21 cellular contexts compared by ENCODE assay signal in the genomic region with DNA sequence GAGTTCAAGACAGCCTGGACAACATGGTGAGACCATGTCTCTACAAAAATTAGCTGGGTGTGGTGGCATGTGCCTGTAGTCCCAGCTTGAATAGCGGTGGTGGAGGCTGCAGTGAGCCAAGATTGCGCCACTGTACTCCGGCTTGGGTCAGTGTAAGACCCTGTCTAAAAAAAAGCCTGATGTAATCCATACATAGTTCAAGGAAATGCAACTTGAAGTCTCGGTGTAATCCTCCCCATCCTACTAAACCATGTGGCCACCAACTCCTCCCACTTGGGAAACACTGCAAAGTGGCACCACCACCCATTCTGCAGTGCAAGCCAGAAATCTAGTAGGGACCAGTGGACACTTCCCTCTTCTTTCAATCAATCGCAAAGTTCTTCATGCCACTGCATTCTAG.
"Had no signal": no experiment of that assay in that cellular context is flagged by ENCODE, and none has a peak within 500 bp of the region (broad histone marks: within the 10 kb centered on the region; RNA-seq: fewer than 3 reads in every experiment).

No MANE protein-coding gene starts in this region.

- H3K4me3 Mint-ChIP-seq: activated B cell treated with CpG ODN at 0.5 μM for 24 hours; activated naive CD8-positive, alpha-beta T cell treated with anti-CD3 and anti-CD28 coated beads for 36 hours; central memory CD8-positive, alpha-beta T cell; effector memory CD8-positive, alpha-beta T cell; natural killer cell treated with Interleukin-12 subunit alpha and Interleukin-12 subunit beta and Interleukin-15 and Interleukin-18, amount 100 ng/mL, for 72 hours had no signal

- DNase-seq: activated B cell treated with CpG ODN at 0.5 μM for 24 hours; activated CD4-positive, alpha-beta T cell treated with anti-CD3 and anti-CD28 coated beads for 4 hours; activated CD4-positive, alpha-beta T cell treated with anti-CD3 and anti-CD28 coated beads, Interleukin-2, amount 50 U/mL, for 48 hours; activated naive CD4-positive, alpha-beta T cell treated with Interleukin-2 at 50 U/mL for 16 hours; activated naive CD8-positive, alpha-beta T cell treated with anti-CD3 and anti-CD28 coated beads for 36 hours; activated T-cell treated with anti-CD3 and anti-CD28 coated beads, Interleukin-2, amount 50 U/mL, for 48 hours; dorsolateral prefrontal cortex; effector memory CD8-positive, alpha-beta T cell; gastrocnemius medialis; hypothalamus; left ventricle myocardium inferior; mammary epithelial cell; pancreas; psoas muscle; right cardiac atrium; stimulated activated CD4-positive, alpha-beta T cell treated with anti-CD3 and anti-CD28 coated beads, Interleukin-4, amount 100 ng/mL, for 4 hours; stimulated activated naive CD8-positive, alpha-beta T cell treated with anti-CD3 and anti-CD28 coated beads, Interleukin-15, Interleukin-2, amounts not matched to agents 100 U/mL and 50 U/mL, for 24 hours had no signal

- ATAC-seq: effector memory CD8-positive, alpha-beta T cell; esophagus mucosa; gastrocnemius medialis; natural killer cell treated with Interleukin-12 subunit alpha and Interleukin-12 subunit beta and Interleukin-15 and Interleukin-18, amount 100 ng/mL, for 72 hours; pancreas; psoas muscle; right cardiac atrium; stimulated activated naive CD8-positive, alpha-beta T cell treated with anti-CD3 and anti-CD28 coated beads, Interleukin-15, Interleukin-2, amounts not matched to agents 100 U/mL and 50 U/mL, for 24 hours had no signal

- H3K9me3 Mint-ChIP-seq: activated B cell treated with CpG ODN at 0.5 μM for 24 hours; activated naive CD8-positive, alpha-beta T cell treated with anti-CD3 and anti-CD28 coated beads for 36 hours; central memory CD8-positive, alpha-beta T cell; effector memory CD8-positive, alpha-beta T cell; natural killer cell treated with Interleukin-12 subunit alpha and Interleukin-12 subunit beta and Interleukin-15 and Interleukin-18, amount 100 ng/mL, for 72 hours had no signal

- H3K27ac Mint-ChIP-seq: activated B cell treated with CpG ODN at 0.5 μM for 24 hours; activated naive CD8-positive, alpha-beta T cell treated with anti-CD3 and anti-CD28 coated beads for 36 hours; effector memory CD8-positive, alpha-beta T cell had no signal

- H3K4me3 ChIP-seq: dorsolateral prefrontal cortex, gastrocnemius medialis, left ventricle myocardium inferior, pancreas, psoas muscle, upper lobe of left lung had no signal

- H3K36me3 Mint-ChIP-seq: natural killer cell treated with Interleukin-12 subunit alpha and Interleukin-12 subunit beta and Interleukin-15 and Interleukin-18, amount 100 ng/mL, for 72 hours had no signal

- H3K27me3 Mint-ChIP-seq: activated B cell treated with CpG ODN at 0.5 μM for 24 hours; activated naive CD8-positive, alpha-beta T cell treated with anti-CD3 and anti-CD28 coated beads for 36 hours; central memory CD8-positive, alpha-beta T cell; effector memory CD8-positive, alpha-beta T cell; natural killer cell treated with Interleukin-12 subunit alpha and Interleukin-12 subunit beta and Interleukin-15 and Interleukin-18, amount 100 ng/mL, for 72 hours had no signal
